In genomic region chr2:108533832-108534576, GRCh38 we compare ENCODE assay signal across 8 cellular contexts. TPM values are rescaled to one million over a fixed set of nuclear protein-coding genes. Genes with fewer than 3 reads are reported as not detected.
DNase-seq lines count a peak whose midpoint lies in the region; ATAC-seq and TF ChIP-seq lines count a peak whose summit lies in the region.

A gene with protein sequence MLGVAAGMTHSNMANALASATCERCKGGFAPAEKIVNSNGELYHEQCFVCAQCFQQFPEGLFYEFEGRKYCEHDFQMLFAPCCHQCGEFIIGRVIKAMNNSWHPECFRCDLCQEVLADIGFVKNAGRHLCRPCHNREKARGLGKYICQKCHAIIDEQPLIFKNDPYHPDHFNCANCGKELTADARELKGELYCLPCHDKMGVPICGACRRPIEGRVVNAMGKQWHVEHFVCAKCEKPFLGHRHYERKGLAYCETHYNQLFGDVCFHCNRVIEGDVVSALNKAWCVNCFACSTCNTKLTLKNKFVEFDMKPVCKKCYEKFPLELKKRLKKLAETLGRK (plus strand): TSS chr2:108534470. CDS start chr2:108534563, 93 bp downstream.

- peak within 1 kb of the TSS; percentile 77 for H3K14ac ChIP-seq in IMR-90 (replicated peaks; ENCODE audit: low read depth, low read length)

- H3K27me3 Mint-ChIP-seq in activated T-cell treated with anti-CD3 and anti-CD28 coated beads, Interleukin-2, amount 50 U/mL, for 72 hours (ENCODE audit: low read depth), result no peaks in the 10 kb centered on the region
- H3K27me3 Mint-ChIP-seq in naive B cell, result no peaks in the 10 kb centered on the region

- CTCF ChIA-PET in IMR-90 (lab: Yijun Ruan, JAX), result interaction anchor here (1.1 kb wide), 1 partner anchor 102 kb away, joined by 4 read pairs; no protein-coding TSS in a partner anchor
- CTCF ChIA-PET in Panc1 (lab: Charles Lee), result interaction anchor here (0.6 kb wide), 1 partner anchor 48 kb away, joined by 3 read pairs; no protein-coding TSS in a partner anchor

- TF ChIP-seq POLR2A in IMR-90 (IDR thresholded peaks at IDR 0.05; ENCODE audit: low read depth, low read length), result peak; percentile 97
- peak in 3 of 4 donors; percentile 39 to 84 (median 54) for TF ChIP-seq POLR2A in esophagus squamous epithelium (IDR thresholded peaks at IDR 0.05)

- intact Hi-C loops in IMR-90 (cut with micrococcal nuclease), result loop anchor here (2.0 kb wide), 2 partner anchors 41 to 51 kb away; no protein-coding TSS in a partner anchor
- intact Hi-C loops in Panc1 (cut with micrococcal nuclease; ENCODE audit: unreplicated experiment), result no loop called here
- intact Hi-C loops in esophagus squamous epithelium (cut with DNase I), result no loop called here

- TF ChIP-seq CTCF in IMR-90 (conservative IDR thresholded peaks at IDR 0.05; ENCODE audit: low read depth, low read length), result no peak
- TF ChIP-seq CTCF in Panc1 (IDR thresholded peaks at IDR 0.05), result peak; percentile 36
- TF ChIP-seq CTCF in esophagus squamous epithelium (IDR thresholded peaks at IDR 0.05), result no peak

- H2BK20ac ChIP-seq in IMR-90 (ENCODE audit: low read depth, low read length), result 0 out of 2 replicates have a peak within 1 kb of the TSS, but pooled peaks have one; percentile 45

- DNase-seq in DMS53 (lab: John Stamatoyannopoulos, UW) (peak; percentile 98), IMR-90 (peak; percentile 82), Panc1 (ENCODE audit: low read depth, low spot score) (no peak), esophagus squamous epithelium (lab: John Stamatoyannopoulos, UW) (peak; percentile 64), naive B cell (peak; percentile 78)
- peak; percentile 84 to 85 for DNase-seq in activated T-cell treated with anti-CD3 and anti-CD28 coated beads, Interleukin-2, amount 50 U/mL, for 72 hours
- DNase-seq in stimulated activated effector memory CD8-positive, alpha-beta T cell treated with anti-CD3 and anti-CD28 coated beads, Interleukin-12 subunit alpha, Interleukin-12 subunit beta, amount 100 ng/mL, for 72 hours (ENCODE audit: low spot score in 2 of 2), result peak; percentile 76 to 92

- peak within 1 kb of the TSS; percentile 92 to 94 for H3K4me3 Mint-ChIP-seq in activated T-cell treated with anti-CD3 and anti-CD28 coated beads, Interleukin-2, amount 50 U/mL, for 72 hours
- peak within 1 kb of the TSS; percentile 87 to 98 (median 95) for H3K4me3 Mint-ChIP-seq in naive B cell
- peak within 1 kb of the TSS; percentile 84 for H3K4me3 Mint-ChIP-seq in stimulated activated effector memory CD8-positive, alpha-beta T cell treated with anti-CD3 and anti-CD28 coated beads, Interleukin-12 subunit alpha, Interleukin-12 subunit beta, amount 100 ng/mL, for 72 hours

- H3K36me3 Mint-ChIP-seq in activated T-cell treated with anti-CD3 and anti-CD28 coated beads, Interleukin-2, amount 50 U/mL, for 72 hours (ENCODE audit: insufficient read depth in 2 of 2), result peaks cover 0 to 1% of the 10 kb centered on the region in 2 donors
- H3K36me3 Mint-ChIP-seq in naive B cell, result no peaks in the 10 kb centered on the region
- H3K36me3 Mint-ChIP-seq in stimulated activated effector memory CD8-positive, alpha-beta T cell treated with anti-CD3 and anti-CD28 coated beads, Interleukin-12 subunit alpha, Interleukin-12 subunit beta, amount 100 ng/mL, for 72 hours, result peaks cover 21% of the 10 kb centered on the region

- peak within 1 kb of the TSS; percentile 93 for H3K27ac ChIP-seq in IMR-90 (ENCODE audit: insufficient read depth, low read length)
- H3K27ac ChIP-seq in Panc1 (ENCODE audit: low read length), result peak within 1 kb of the TSS; percentile 93
- peak within 1 kb of the TSS; percentile 94 to 98 (median 98) for H3K27ac ChIP-seq in esophagus squamous epithelium

- H3K36me3 ChIP-seq in IMR-90 (ENCODE audit: control insufficient read depth, insufficient read depth, low read length) (no peaks in the 10 kb centered on the region), Panc1 (ENCODE audit: control insufficient read depth, insufficient read depth, low read length) (no peaks in the 10 kb centered on the region), esophagus squamous epithelium (no peaks in the 10 kb centered on the region)

- peak within 1 kb of the TSS; percentile 96 for H2BK5ac ChIP-seq in IMR-90 (ENCODE audit: low read depth, low read length, poor library complexity, severe bottlenecking)

- H2BK15ac ChIP-seq in IMR-90 (ENCODE audit: low read depth, low read length), result no peak within 1 kb of the TSS; the same call in 2 of the 3 replicates

- POLR2A ChIA-PET in IMR-90 (lab: Charles Lee; ENCODE audit: unreplicated experiment) (interaction anchor here (0.7 to 0.9 kb wide), 2 partner anchors 8 to 43 kb away, joined by 3 to 12 read pairs; no protein-coding TSS in a partner anchor), Panc1 (lab: Charles Lee) (interaction anchor here (0.6 to 1.7 kb wide), 2 partner anchors 43 to 85 kb away, joined by 3 to 6 read pairs; partner anchors contain the start of gene GCC2)

- peaks cover 12 to 47% of the 10 kb centered on the region in 2 experiments; a peak in 3 of 4 replicates for H3K79me1 ChIP-seq in IMR-90 (ENCODE audit: low read depth in 1 of 2, low read length in 2 of 2)

- H2AK9ac ChIP-seq in IMR-90 (replicated peaks; ENCODE audit: low read depth, low read length, poor library complexity), result peak within 1 kb of the TSS; percentile 83

- in situ Hi-C loops in IMR-90 (cut with MboI; ENCODE audit: low sequenced_read_pairs), result no loop called here
- in situ Hi-C loops in Panc1 (cut with HindIII; ENCODE audit: low pct_unique_long_range_greater_than_20kb, low sequenced_read_pairs), result no loop called here

- H3K27ac Mint-ChIP-seq in activated T-cell treated with anti-CD3 and anti-CD28 coated beads, Interleukin-2, amount 50 U/mL, for 72 hours, result peak within 1 kb of the TSS; percentile 96
- peak within 1 kb of the TSS; percentile 70 to 92 (median 81) for H3K27ac Mint-ChIP-seq in naive B cell
- peak within 1 kb of the TSS; percentile 84 for H3K27ac Mint-ChIP-seq in stimulated activated effector memory CD8-positive, alpha-beta T cell treated with anti-CD3 and anti-CD28 coated beads, Interleukin-12 subunit alpha, Interleukin-12 subunit beta, amount 100 ng/mL, for 72 hours

- peaks cover 6% of the 10 kb centered on the region; the same call in 1 of the 2 replicates for H3K9me1 ChIP-seq in IMR-90 (ENCODE audit: insufficient read depth, low read length)

- H3K4me3 ChIP-seq in IMR-90 (ENCODE audit: insufficient read depth, low read depth, low read length), result peak within 1 kb of the TSS; percentile 95
- H3K4me3 ChIP-seq in Panc1 (ENCODE audit: low read depth in 2 of 2, low read length in 2 of 2), result peak within 1 kb of the TSS; percentile 73 to 76
- peak within 1 kb of the TSS; percentile 77 to 94 (median 86) for H3K4me3 ChIP-seq in esophagus squamous epithelium

- H2BK120ac ChIP-seq in IMR-90 (ENCODE audit: low read depth, low read length), result peak within 1 kb of the TSS; percentile 88

- H3K9me3 Mint-ChIP-seq in activated T-cell treated with anti-CD3 and anti-CD28 coated beads, Interleukin-2, amount 50 U/mL, for 72 hours, result no peaks in the 10 kb centered on the region
- H3K9me3 Mint-ChIP-seq in naive B cell, result no peaks in the 10 kb centered on the region
- no peaks in the 10 kb centered on the region for H3K9me3 Mint-ChIP-seq in stimulated activated effector memory CD8-positive, alpha-beta T cell treated with anti-CD3 and anti-CD28 coated beads, Interleukin-12 subunit alpha, Interleukin-12 subunit beta, amount 100 ng/mL, for 72 hours

- WGBS in IMR-90 (ENCODE audit: extremely low coverage in 2 of 2, insufficient read length in 1 of 2), 2 experiments, result 0% methylated on average over 16 of the region's 85 CpGs; no CpG with 5 or more reads in 1 of the 2 experiments
- WGBS in esophagus squamous epithelium, 2 donors, result 0% methylated on average over 1 to 3 of the region's 85 CpGs

- no peaks in the 10 kb centered on the region for H3K9me3 ChIP-seq in IMR-90 (ENCODE audit: control insufficient read depth, insufficient read depth, low read length)
- no peaks in the 10 kb centered on the region for H3K9me3 ChIP-seq in Panc1 (ENCODE audit: control insufficient read depth, insufficient read depth, low read depth, low read length)
- no peaks in the 10 kb centered on the region for H3K9me3 ChIP-seq in esophagus squamous epithelium

- peak; percentile 89 for ATAC-seq in GM21528 (IDR thresholded peaks at IDR 0.05; ENCODE audit: low FRiP score, unreplicated experiment)
- ATAC-seq in IMR-90 (ENCODE audit: low read depth), result peak; percentile 94
- peak; percentile 98 for ATAC-seq in Panc1
- peak; percentile 89 to 94 for ATAC-seq in activated T-cell treated with anti-CD3 and anti-CD28 coated beads, Interleukin-2, amount 50 U/mL, for 72 hours (replicated peaks in 1 of 2)
- ATAC-seq in naive B cell (ENCODE audit: low read depth in 2 of 2), result peak; percentile 88 to 90
- ATAC-seq in stimulated activated effector memory CD8-positive, alpha-beta T cell treated with anti-CD3 and anti-CD28 coated beads, Interleukin-12 subunit alpha, Interleukin-12 subunit beta, amount 100 ng/mL, for 72 hours, result peak; percentile 93

- H2AK5ac ChIP-seq in IMR-90 (ENCODE audit: low read depth, low read length), result no peak within 1 kb of the TSS

- TF ChIP-seq RAD21 in IMR-90 (IDR thresholded peaks at IDR 0.05; ENCODE audit: low read length), result no peak

- peak within 1 kb of the TSS; percentile 76 for H3K56ac ChIP-seq in IMR-90 (ENCODE audit: extremely low read depth, insufficient read depth, low read length)

- peak within 1 kb of the TSS; percentile 96 for H3K23ac ChIP-seq in IMR-90 (ENCODE audit: low read depth, low read length)

- peak within 1 kb of the TSS; percentile 98 for H2AFZ ChIP-seq in IMR-90 (replicated peaks; ENCODE audit: low read length, poor library complexity)

- H4K5ac ChIP-seq in IMR-90 (ENCODE audit: low read depth, low read length), result peak within 1 kb of the TSS; percentile 90

- BruUV-seq in IMR-90 (replicated peaks; lab: Mats Ljungman, UMichigan) (no TSS peak), Panc1 (replicated peaks; lab: Mats Ljungman, UMichigan) (no TSS peak)

- H3K4me1 Mint-ChIP-seq in activated T-cell treated with anti-CD3 and anti-CD28 coated beads, Interleukin-2, amount 50 U/mL, for 72 hours (ENCODE audit: low read depth), result peaks cover 60% of the 10 kb centered on the region
- peaks cover 10 to 24% (median 23%) of the 10 kb centered on the region in 3 donors for H3K4me1 Mint-ChIP-seq in naive B cell
- peaks cover 43% of the 10 kb centered on the region for H3K4me1 Mint-ChIP-seq in stimulated activated effector memory CD8-positive, alpha-beta T cell treated with anti-CD3 and anti-CD28 coated beads, Interleukin-12 subunit alpha, Interleukin-12 subunit beta, amount 100 ng/mL, for 72 hours

- peak within 1 kb of the TSS; percentile 85 for H3K4me2 ChIP-seq in IMR-90 (ENCODE audit: low read depth, low read length)

- dilution Hi-C loops in IMR-90 (cut with HindIII; ENCODE audit: low sequenced_read_pairs, unreplicated experiment), result no loop called here

- H3K27me3 ChIP-seq in IMR-90 (ENCODE audit: control insufficient read depth, insufficient read depth, low read length), result no peaks in the 10 kb centered on the region
- H3K27me3 ChIP-seq in Panc1 (ENCODE audit: control insufficient read depth, insufficient read depth, low read length), result no peaks in the 10 kb centered on the region
- no peaks in the 10 kb centered on the region for H3K27me3 ChIP-seq in esophagus squamous epithelium

- peak within 1 kb of the TSS; percentile 53 for H4K91ac ChIP-seq in IMR-90 (ENCODE audit: insufficient read depth, low read depth, low read length)

- peak within 1 kb of the TSS; percentile 12 to 72 for H4K8ac ChIP-seq in IMR-90 (ENCODE audit: low read depth in 2 of 2, low read length in 2 of 2)

- H4K20me1 ChIP-seq in IMR-90 (ENCODE audit: insufficient read depth, low read length), result peaks cover 38% of the 10 kb centered on the region

- peak within 1 kb of the TSS; percentile 67 for H3K4ac ChIP-seq in IMR-90 (ENCODE audit: low read depth, low read length)

- peak within 1 kb of the TSS; percentile 81 for H3K18ac ChIP-seq in IMR-90 (ENCODE audit: low read depth, low read length)

- H3K9ac ChIP-seq in IMR-90 (ENCODE audit: low read depth, low read length), result peak within 1 kb of the TSS; percentile 82

- H3K4me1 ChIP-seq in IMR-90 (ENCODE audit: control insufficient read depth, insufficient read depth, low read length), result peaks cover 10% of the 10 kb centered on the region
- peaks cover 45% of the 10 kb centered on the region for H3K4me1 ChIP-seq in Panc1 (ENCODE audit: control insufficient read depth, insufficient read depth, low read length)
- H3K4me1 ChIP-seq in esophagus squamous epithelium, result peaks cover 0 to 44% (median 27%) of the 10 kb centered on the region in 3 donors

RNA-seq across cellular contexts. Expression of the gene that starts here (rescaled TPM):
- total RNA-seq in IMR-90 (2012; rRNA removed), result 125 and 131 TPM in 2 replicates
- 51.8 and 59.1 TPM in 2 replicates for polyA plus RNA-seq in IMR-90 (2012; rRNA removed)
- polyA plus RNA-seq in IMR-90 (2012; cell fraction: cytosol; rRNA removed), result 58.5 and 87.4 TPM in 2 replicates
- 76.8 and 143 TPM in 2 replicates for polyA plus RNA-seq in IMR-90 (2012; cell fraction: nucleus; rRNA removed; ENCODE audit: low replicate concordance)
- 101 TPM for total RNA-seq in Panc1 (2021; ENCODE audit: unreplicated experiment)
- polyA plus RNA-seq in Panc1 (2012; ENCODE audit: insufficient read length), result 84.4 TPM
- total RNA-seq in activated T-cell treated with anti-CD3 and anti-CD28 coated beads, Interleukin-2, amount 50 U/mL, for 72 hours, result 100 to 1,000 TPM; 104 to 122 TPM
- 10 to 100 TPM; 37.8 to 66.2 (median 54.0) TPM for total RNA-seq in esophagus squamous epithelium
- 10 to 100 TPM; 24.9 to 47.8 (median 33.2) TPM for polyA plus RNA-seq in naive B cell (ENCODE audit: low read depth in 6 of 6)
